In the genomic region with DNA sequence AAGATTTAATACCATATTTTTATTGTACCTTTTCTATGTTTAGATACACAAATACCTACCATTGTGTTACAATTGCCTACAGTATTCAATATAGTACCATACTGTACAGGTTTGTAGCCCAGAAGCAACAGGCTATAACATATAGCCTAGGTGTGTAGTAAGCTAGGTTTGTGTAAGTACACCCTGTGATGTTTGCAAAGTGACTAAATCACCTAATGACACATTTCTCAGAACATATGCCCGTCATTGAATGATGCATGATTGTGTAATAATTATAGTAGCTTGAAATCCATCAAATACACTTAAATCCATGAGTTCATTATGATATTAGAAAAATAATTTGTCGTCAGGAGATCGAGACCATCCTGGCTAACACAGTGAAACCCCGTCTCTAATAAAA, we compare ENCODE assay signal across 6 cellular contexts. TPM values are rescaled to one million over a fixed set of nuclear protein-coding genes. Genes with fewer than 3 reads are reported as not detected.
"Had no signal": no experiment of that assay in that cellular context is flagged by ENCODE, and none has a peak within 500 bp of the region (broad histone marks: within the 10 kb centered on the region; RNA-seq: fewer than 3 reads in every experiment).

No MANE protein-coding gene starts in this region.

- H2AFZ ChIP-seq: hepatocyte had no signal

- FAIRE-seq: colon, urothelium cell line had no signal

- H3K27me3 ChIP-seq: hepatocyte had no signal

- H3K27ac ChIP-seq: hepatocyte had no signal

- DNase-seq: left ventricle myocardium superior had no signal

- H3K4me3 ChIP-seq: hepatocyte had no signal

- H3K79me2 ChIP-seq: hepatocyte had no signal

- H3K9me3 Mint-ChIP-seq: activated naive CD4-positive, alpha-beta T cell treated with anti-CD3 and anti-CD28 coated beads for 36 hours had no signal

RNA-seq across cellular contexts. Expression of a gene that starts 30.8 kb away (rescaled TPM):
- polyA plus RNA-seq: neural cell had no signal
